In the genomic region with DNA sequence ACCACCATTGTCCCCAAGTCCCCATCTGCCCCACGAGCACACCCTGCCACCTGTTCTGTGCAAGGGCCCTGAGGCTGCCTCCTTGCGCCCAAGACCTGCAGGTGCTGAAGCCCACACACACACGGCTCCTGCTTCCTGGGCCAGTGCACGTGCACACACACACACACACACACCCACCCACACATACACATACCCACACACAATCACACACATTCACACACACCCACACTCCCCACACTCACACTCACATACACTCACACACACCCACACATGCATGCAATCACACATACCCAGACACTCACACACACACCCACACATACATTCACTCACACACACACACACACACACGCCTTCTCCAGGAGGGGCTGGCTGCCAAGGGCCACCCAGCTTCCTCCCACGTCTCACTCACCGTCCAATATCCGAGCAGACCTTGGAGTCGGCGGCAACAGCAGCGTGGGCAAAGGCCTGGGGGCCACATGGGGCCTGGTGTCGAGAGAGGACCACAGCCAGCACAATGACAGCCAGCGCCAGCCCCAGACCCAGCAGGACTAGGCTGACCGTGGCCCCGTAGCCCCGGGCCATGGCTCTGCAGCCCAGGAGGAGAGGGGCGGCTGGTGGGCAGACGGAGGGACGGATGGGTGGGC, we compare ENCODE assay signal across 2 cellular contexts.
TF ChIP-seq lines count a peak whose summit lies in the region.

No MANE protein-coding gene starts in this region.

TF ChIP-seq in K562, 482 proteins besides CTCF, POLR2A, EP300 and RAD21:
- TF ChIP-seq ZNF217 (CRISPR knock-in tag; IDR thresholded peaks at IDR 0.05) (no peak), HDAC1 (IDR thresholded peaks at IDR 0.05) (0 out of 4 replicates have a peak, but pooled peaks of 1 of the 2 experiments have one; percentile 30), MTA1 (IDR thresholded peaks at IDR 0.05; ENCODE audit: borderline replicate concordance) (no peak), NFRKB (IDR thresholded peaks at IDR 0.05; ENCODE audit: low read depth) (no peak), BHLHE40 (IDR thresholded peaks at IDR 0.05; ENCODE audit: low read length) (peak; percentile 24; the same call in 1 of the 2 replicates), SIX5 (IDR thresholded peaks at IDR 0.05; ENCODE audit: borderline replicate concordance in 1 of 2, insufficient read depth in 1 of 2, low read depth in 1 of 2, low read length in 2 of 2) (no peak), CBFA2T3 (IDR thresholded peaks at IDR 0.05) (peak; percentile 24), NRF1 (conservative IDR thresholded peaks at IDR 0.05 in 1 of 2, IDR thresholded peaks at IDR 0.05 in 1 of 2) (no peak), TEAD1 (CRISPR knock-in tag; IDR thresholded peaks at IDR 0.05) (no peak), EGR1 (conservative IDR thresholded peaks at IDR 0.05) (peak; percentile 94), NFIC (IDR thresholded peaks at IDR 0.05) (peak; percentile 20; the same call in 1 of the 2 replicates)
- TF ChIP-seq, protein P1, sequence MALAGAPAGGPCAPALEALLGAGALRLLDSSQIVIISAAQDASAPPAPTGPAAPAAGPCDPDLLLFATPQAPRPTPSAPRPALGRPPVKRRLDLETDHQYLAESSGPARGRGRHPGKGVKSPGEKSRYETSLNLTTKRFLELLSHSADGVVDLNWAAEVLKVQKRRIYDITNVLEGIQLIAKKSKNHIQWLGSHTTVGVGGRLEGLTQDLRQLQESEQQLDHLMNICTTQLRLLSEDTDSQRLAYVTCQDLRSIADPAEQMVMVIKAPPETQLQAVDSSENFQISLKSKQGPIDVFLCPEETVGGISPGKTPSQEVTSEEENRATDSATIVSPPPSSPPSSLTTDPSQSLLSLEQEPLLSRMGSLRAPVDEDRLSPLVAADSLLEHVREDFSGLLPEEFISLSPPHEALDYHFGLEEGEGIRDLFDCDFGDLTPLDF (CRISPR knock-in tag; IDR thresholded peaks at IDR 0.05), result no peak

TF ChIP-seq in HepG2, 621 proteins besides CTCF, POLR2A, EP300 and RAD21 (continues in another document):
- TF ChIP-seq, protein P2, sequence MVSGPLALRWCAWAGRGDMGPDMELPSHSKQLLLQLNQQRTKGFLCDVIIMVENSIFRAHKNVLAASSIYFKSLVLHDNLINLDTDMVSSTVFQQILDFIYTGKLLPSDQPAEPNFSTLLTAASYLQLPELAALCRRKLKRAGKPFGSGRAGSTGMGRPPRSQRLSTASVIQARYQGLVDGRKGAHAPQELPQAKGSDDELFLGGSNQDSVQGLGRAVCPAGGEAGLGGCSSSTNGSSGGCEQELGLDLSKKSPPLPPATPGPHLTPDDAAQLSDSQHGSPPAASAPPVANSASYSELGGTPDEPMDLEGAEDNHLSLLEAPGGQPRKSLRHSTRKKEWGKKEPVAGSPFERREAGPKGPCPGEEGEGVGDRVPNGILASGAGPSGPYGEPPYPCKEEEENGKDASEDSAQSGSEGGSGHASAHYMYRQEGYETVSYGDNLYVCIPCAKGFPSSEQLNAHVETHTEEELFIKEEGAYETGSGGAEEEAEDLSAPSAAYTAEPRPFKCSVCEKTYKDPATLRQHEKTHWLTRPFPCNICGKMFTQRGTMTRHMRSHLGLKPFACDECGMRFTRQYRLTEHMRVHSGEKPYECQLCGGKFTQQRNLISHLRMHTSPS (CRISPR knock-in tag; IDR thresholded peaks at IDR 0.05; ENCODE audit: low read depth), result 0 out of 2 replicates have a peak, but pooled peaks have one; percentile 20
- TF ChIP-seq, protein P3, sequence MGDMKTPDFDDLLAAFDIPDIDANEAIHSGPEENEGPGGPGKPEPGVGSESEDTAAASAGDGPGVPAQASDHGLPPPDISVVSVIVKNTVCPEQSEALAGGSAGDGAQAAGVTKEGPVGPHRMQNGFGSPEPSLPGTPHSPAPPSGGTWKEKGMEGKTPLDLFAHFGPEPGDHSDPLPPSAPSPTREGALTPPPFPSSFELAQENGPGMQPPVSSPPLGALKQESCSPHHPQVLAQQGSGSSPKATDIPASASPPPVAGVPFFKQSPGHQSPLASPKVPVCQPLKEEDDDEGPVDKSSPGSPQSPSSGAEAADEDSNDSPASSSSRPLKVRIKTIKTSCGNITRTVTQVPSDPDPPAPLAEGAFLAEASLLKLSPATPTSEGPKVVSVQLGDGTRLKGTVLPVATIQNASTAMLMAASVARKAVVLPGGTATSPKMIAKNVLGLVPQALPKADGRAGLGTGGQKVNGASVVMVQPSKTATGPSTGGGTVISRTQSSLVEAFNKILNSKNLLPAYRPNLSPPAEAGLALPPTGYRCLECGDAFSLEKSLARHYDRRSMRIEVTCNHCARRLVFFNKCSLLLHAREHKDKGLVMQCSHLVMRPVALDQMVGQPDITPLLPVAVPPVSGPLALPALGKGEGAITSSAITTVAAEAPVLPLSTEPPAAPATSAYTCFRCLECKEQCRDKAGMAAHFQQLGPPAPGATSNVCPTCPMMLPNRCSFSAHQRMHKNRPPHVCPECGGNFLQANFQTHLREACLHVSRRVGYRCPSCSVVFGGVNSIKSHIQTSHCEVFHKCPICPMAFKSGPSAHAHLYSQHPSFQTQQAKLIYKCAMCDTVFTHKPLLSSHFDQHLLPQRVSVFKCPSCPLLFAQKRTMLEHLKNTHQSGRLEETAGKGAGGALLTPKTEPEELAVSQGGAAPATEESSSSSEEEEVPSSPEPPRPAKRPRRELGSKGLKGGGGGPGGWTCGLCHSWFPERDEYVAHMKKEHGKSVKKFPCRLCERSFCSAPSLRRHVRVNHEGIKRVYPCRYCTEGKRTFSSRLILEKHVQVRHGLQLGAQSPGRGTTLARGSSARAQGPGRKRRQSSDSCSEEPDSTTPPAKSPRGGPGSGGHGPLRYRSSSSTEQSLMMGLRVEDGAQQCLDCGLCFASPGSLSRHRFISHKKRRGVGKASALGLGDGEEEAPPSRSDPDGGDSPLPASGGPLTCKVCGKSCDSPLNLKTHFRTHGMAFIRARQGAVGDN (CRISPR knock-in tag; IDR thresholded peaks at IDR 0.05), result peak; percentile 75
- TF ChIP-seq HNF4G (IDR thresholded peaks at IDR 0.05; ENCODE audit: borderline replicate concordance, low read depth, low read length) (no peak), HNF4G (CRISPR knock-in tag; IDR thresholded peaks at IDR 0.05; ENCODE audit: borderline replicate concordance, low read depth) (0 out of 2 replicates have a peak, but pooled peaks have one; percentile 24), ZNF562 (CRISPR knock-in tag; IDR thresholded peaks at IDR 0.05; ENCODE audit: borderline replicate concordance) (no peak), NFYC (CRISPR knock-in tag; IDR thresholded peaks at IDR 0.05) (no peak), RFX5 (IDR thresholded peaks at IDR 0.05; ENCODE audit: low read depth, low read length) (no peak), ZMYM3 (CRISPR knock-in tag; IDR thresholded peaks at IDR 0.05) (peak; percentile 56; the same call in 1 of the 2 replicates), NR2F2 (IDR thresholded peaks at IDR 0.05; ENCODE audit: borderline replicate concordance, low read depth) (no peak), ZNF75D (CRISPR knock-in tag; IDR thresholded peaks at IDR 0.05; ENCODE audit: borderline replicate concordance) (peak; percentile 47; the same call in 1 of the 2 replicates), ARNT2 (CRISPR knock-in tag; IDR thresholded peaks at IDR 0.05; ENCODE audit: low read depth) (0 out of 2 replicates have a peak, but pooled peaks have one; percentile 51), HNRNPK (IDR thresholded peaks at IDR 0.05; ENCODE audit: low read depth, low read length, poor library complexity, severe bottlenecking) (no peak), NBN (conservative IDR thresholded peaks at IDR 0.05) (no peak), BHLHE40 (IDR thresholded peaks at IDR 0.05; ENCODE audit: low read length) (no peak), ZNF264 (CRISPR knock-in tag; IDR thresholded peaks at IDR 0.05) (no peak), HOXD1 (CRISPR knock-in tag; IDR thresholded peaks at IDR 0.05) (no peak), MZF1 (CRISPR knock-in tag; IDR thresholded peaks at IDR 0.05; ENCODE audit: borderline replicate concordance) (no peak)
- TF ChIP-seq, protein P4, sequence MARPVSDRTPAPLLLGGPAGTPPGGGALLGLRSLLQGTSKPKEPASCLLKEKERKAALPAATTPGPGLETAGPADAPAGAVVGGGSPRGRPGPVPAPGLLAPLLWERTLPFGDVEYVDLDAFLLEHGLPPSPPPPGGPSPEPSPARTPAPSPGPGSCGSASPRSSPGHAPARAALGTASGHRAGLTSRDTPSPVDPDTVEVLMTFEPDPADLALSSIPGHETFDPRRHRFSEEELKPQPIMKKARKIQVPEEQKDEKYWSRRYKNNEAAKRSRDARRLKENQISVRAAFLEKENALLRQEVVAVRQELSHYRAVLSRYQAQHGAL (CRISPR knock-in tag; IDR thresholded peaks at IDR 0.05; ENCODE audit: not compliant biosample characterization), result no peak
- TF ChIP-seq, protein P5, sequence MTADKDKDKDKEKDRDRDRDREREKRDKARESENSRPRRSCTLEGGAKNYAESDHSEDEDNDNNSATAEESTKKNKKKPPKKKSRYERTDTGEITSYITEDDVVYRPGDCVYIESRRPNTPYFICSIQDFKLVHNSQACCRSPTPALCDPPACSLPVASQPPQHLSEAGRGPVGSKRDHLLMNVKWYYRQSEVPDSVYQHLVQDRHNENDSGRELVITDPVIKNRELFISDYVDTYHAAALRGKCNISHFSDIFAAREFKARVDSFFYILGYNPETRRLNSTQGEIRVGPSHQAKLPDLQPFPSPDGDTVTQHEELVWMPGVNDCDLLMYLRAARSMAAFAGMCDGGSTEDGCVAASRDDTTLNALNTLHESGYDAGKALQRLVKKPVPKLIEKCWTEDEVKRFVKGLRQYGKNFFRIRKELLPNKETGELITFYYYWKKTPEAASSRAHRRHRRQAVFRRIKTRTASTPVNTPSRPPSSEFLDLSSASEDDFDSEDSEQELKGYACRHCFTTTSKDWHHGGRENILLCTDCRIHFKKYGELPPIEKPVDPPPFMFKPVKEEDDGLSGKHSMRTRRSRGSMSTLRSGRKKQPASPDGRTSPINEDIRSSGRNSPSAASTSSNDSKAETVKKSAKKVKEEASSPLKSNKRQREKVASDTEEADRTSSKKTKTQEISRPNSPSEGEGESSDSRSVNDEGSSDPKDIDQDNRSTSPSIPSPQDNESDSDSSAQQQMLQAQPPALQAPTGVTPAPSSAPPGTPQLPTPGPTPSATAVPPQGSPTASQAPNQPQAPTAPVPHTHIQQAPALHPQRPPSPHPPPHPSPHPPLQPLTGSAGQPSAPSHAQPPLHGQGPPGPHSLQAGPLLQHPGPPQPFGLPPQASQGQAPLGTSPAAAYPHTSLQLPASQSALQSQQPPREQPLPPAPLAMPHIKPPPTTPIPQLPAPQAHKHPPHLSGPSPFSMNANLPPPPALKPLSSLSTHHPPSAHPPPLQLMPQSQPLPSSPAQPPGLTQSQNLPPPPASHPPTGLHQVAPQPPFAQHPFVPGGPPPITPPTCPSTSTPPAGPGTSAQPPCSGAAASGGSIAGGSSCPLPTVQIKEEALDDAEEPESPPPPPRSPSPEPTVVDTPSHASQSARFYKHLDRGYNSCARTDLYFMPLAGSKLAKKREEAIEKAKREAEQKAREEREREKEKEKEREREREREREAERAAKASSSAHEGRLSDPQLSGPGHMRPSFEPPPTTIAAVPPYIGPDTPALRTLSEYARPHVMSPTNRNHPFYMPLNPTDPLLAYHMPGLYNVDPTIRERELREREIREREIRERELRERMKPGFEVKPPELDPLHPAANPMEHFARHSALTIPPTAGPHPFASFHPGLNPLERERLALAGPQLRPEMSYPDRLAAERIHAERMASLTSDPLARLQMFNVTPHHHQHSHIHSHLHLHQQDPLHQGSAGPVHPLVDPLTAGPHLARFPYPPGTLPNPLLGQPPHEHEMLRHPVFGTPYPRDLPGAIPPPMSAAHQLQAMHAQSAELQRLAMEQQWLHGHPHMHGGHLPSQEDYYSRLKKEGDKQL (CRISPR knock-in tag; IDR thresholded peaks at IDR 0.05; ENCODE audit: low read depth), result no peak
- TF ChIP-seq, protein P6, sequence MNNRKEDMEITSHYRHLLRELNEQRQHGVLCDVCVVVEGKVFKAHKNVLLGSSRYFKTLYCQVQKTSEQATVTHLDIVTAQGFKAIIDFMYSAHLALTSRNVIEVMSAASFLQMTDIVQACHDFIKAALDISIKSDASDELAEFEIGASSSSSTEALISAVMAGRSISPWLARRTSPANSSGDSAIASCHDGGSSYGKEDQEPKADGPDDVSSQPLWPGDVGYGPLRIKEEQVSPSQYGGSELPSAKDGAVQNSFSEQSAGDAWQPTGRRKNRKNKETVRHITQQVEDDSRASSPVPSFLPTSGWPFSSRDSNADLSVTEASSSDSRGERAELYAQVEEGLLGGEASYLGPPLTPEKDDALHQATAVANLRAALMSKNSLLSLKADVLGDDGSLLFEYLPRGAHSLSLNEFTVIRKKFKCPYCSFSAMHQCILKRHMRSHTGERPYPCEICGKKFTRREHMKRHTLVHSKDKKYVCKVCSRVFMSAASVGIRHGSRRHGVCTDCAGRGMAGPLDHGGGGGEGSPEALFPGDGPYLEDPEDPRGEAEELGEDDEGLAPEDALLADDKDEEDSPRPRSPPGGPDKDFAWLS (CRISPR knock-in tag; IDR thresholded peaks at IDR 0.05; ENCODE audit: borderline replicate concordance), result no peak
- TF ChIP-seq, protein P7, sequence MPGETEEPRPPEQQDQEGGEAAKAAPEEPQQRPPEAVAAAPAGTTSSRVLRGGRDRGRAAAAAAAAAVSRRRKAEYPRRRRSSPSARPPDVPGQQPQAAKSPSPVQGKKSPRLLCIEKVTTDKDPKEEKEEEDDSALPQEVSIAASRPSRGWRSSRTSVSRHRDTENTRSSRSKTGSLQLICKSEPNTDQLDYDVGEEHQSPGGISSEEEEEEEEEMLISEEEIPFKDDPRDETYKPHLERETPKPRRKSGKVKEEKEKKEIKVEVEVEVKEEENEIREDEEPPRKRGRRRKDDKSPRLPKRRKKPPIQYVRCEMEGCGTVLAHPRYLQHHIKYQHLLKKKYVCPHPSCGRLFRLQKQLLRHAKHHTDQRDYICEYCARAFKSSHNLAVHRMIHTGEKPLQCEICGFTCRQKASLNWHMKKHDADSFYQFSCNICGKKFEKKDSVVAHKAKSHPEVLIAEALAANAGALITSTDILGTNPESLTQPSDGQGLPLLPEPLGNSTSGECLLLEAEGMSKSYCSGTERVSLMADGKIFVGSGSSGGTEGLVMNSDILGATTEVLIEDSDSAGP (CRISPR knock-in tag; IDR thresholded peaks at IDR 0.05; ENCODE audit: borderline replicate concordance), result peak; percentile 31
- TF ChIP-seq, protein P8, sequence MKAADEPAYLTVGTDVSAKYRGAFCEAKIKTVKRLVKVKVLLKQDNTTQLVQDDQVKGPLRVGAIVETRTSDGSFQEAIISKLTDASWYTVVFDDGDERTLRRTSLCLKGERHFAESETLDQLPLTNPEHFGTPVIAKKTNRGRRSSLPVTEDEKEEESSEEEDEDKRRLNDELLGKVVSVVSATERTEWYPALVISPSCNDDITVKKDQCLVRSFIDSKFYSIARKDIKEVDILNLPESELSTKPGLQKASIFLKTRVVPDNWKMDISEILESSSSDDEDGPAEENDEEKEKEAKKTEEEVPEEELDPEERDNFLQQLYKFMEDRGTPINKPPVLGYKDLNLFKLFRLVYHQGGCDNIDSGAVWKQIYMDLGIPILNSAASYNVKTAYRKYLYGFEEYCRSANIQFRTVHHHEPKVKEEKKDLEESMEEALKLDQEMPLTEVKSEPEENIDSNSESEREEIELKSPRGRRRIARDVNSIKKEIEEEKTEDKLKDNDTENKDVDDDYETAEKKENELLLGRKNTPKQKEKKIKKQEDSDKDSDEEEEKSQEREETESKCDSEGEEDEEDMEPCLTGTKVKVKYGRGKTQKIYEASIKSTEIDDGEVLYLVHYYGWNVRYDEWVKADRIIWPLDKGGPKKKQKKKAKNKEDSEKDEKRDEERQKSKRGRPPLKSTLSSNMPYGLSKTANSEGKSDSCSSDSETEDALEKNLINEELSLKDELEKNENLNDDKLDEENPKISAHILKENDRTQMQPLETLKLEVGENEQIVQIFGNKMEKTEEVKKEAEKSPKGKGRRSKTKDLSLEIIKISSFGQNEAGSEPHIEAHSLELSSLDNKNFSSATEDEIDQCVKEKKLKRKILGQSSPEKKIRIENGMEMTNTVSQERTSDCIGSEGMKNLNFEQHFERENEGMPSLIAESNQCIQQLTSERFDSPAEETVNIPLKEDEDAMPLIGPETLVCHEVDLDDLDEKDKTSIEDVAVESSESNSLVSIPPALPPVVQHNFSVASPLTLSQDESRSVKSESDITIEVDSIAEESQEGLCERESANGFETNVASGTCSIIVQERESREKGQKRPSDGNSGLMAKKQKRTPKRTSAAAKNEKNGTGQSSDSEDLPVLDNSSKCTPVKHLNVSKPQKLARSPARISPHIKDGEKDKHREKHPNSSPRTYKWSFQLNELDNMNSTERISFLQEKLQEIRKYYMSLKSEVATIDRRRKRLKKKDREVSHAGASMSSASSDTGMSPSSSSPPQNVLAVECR (CRISPR knock-in tag; IDR thresholded peaks at IDR 0.05; ENCODE audit: borderline replicate concordance), result 0 out of 2 replicates have a peak, but pooled peaks have one; percentile 1
